ENCODE assay signal across 22 cellular contexts in genomic region chr10:24376731-24377130, GRCh38.
"Had no signal": no experiment of that assay in that cellular context is flagged by ENCODE, and none has a peak within 500 bp of the region (broad histone marks: within the 10 kb centered on the region; RNA-seq: fewer than 3 reads in every experiment).

No MANE protein-coding gene starts in this region.

- DNase-seq: IMR-90, Karpas-422, KG1, MG63, NCI-H1092, NCI-H1105 treated with DMSO at 0.1 percent for 48 hours, NCI-H1417 treated with DMSO at 0.1 percent for 48 hours, NCI-H146, NCI-H1694 treated with DMSO at 0.1 percent for 48 hours, NCI-H1930, NCI-H2081, NCI-H2107, NCI-H2227 treated with DMSO at 0.1 percent for 48 hours, NCI-H524, NCI-H526 treated with DMSO at 0.1 percent for 48 hours, NCI-H748 treated with DMSO at 0.1 percent for 48 hours, PC-3, SHP77 had no signal

- H3K27me3 ChIP-seq: MG63 had no signal

- H3K36me3 ChIP-seq: MG63 had no signal

- H3K4me3 ChIP-seq: MG63 had no signal

- FAIRE-seq: HepG2 had no signal

- ATAC-seq: HepG2, Panc1, PC-3, SK-N-SH treated with all-trans-retinoic acid at 6 μM for 48 hours had no signal

- H3K9me3 ChIP-seq: MG63 had no signal

- H3K27ac ChIP-seq: RWPE1 had no signal
